19 cellular contexts compared by ENCODE assay signal in the genomic region with DNA sequence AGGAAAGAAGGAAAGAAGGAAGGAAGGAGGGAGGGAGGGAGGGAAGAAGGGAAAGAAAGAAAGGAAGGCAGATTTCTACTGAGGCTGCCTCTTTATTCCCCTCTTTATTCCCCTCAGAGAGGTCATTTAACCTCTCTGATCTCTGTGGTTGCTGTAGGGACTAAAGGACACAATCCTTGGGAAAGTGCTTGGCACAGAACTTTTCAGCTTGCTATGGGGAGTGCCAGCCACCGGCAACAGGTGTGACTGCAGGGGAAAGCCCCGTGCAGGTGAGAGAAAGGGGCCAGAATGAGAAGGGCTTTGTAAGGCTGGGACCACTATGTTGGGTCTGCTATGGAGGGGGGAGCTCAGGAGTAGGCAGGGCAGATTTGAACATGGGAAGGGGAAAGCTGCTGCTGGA. TPM values are rescaled to one million over a fixed set of nuclear protein-coding genes. Genes with fewer than 3 reads are reported as not detected.
A peak's percentile ranks its signal among the peaks of the same experiment; 100 is the strongest.
DNase-seq lines count a peak whose midpoint lies in the region; ATAC-seq and TF ChIP-seq lines count a peak whose summit lies in the region.
"Had no signal": no experiment of that assay in that cellular context is flagged by ENCODE, and none has a peak within 500 bp of the region (broad histone marks: within the 10 kb centered on the region; RNA-seq: fewer than 3 reads in every experiment).

No MANE protein-coding gene starts in this region.

- H3K27ac ChIP-seq in mammary epithelial cell (ENCODE audit: insufficient read depth, low read depth, low read length) (peak overlapping the region; percentile 11), RWPE2 (ENCODE audit: poor library complexity, severe bottlenecking) (peak overlapping the region; percentile 40), RWPE1 (no peak overlapping the region)
- H3K27ac ChIP-seq: 22Rv1 had no signal

- H3K4me2 ChIP-seq in mammary epithelial cell (ENCODE audit: insufficient read depth, low read depth, low read length), result no peak overlapping the region

- peaks cover 37% of the 10 kb centered on the region for H3K4me1 Mint-ChIP-seq in MCF 10A (ENCODE audit: insufficient read depth, unreplicated experiment)

- peaks cover 6% of the 10 kb centered on the region for H3K36me3 Mint-ChIP-seq in MCF 10A (ENCODE audit: insufficient read depth, unreplicated experiment)
- H3K36me3 Mint-ChIP-seq: CD8-positive, alpha-beta T cell had no signal

- no peak overlapping the region for H3K4me3 Mint-ChIP-seq in MCF 10A (ENCODE audit: unreplicated experiment)
- H3K4me3 Mint-ChIP-seq: CD8-positive, alpha-beta T cell had no signal

- no peak overlapping the region for H3K27ac Mint-ChIP-seq in MCF 10A (ENCODE audit: low read depth, unreplicated experiment)
- H3K27ac Mint-ChIP-seq: CD8-positive, alpha-beta T cell had no signal

- no peaks in the 10 kb centered on the region for H3K79me2 ChIP-seq in mammary epithelial cell (ENCODE audit: insufficient read depth, low read length)

- H3K36me3 ChIP-seq in mammary epithelial cell (ENCODE audit: insufficient read depth, low read length) (no peaks in the 10 kb centered on the region), RWPE2 (ENCODE audit: low read depth) (no peaks in the 10 kb centered on the region), iPS-15b (ENCODE audit: control insufficient read depth, insufficient read depth, low read length) (no peaks in the 10 kb centered on the region)

- BruUV-seq in mammary epithelial cell (replicated peaks; lab: Mats Ljungman, UMichigan) (no TSS peak), MCF 10A (replicated peaks; lab: Mats Ljungman, UMichigan) (no TSS peak)

- no peak overlapping the region for H3K4me3 ChIP-seq in mammary epithelial cell (replicated peaks in 1 of 3; ENCODE audit: insufficient read depth in 1 of 3, low read depth in 2 of 3, low read length in 3 of 3)
- no peak overlapping the region for H3K4me3 ChIP-seq in RWPE2 (ENCODE audit: severe bottlenecking)
- peak overlapping the region; percentile 26 for H3K4me3 ChIP-seq in iPS-15b (ENCODE audit: low read depth, low read length)
- H3K4me3 ChIP-seq: GM12878 had no signal

- H3K9me3 ChIP-seq in mammary epithelial cell (replicated peaks; ENCODE audit: insufficient read depth, low read length) (no peaks in the 10 kb centered on the region), RWPE2 (ENCODE audit: severe bottlenecking) (no peaks in the 10 kb centered on the region), iPS-15b (ENCODE audit: control insufficient read depth, insufficient read depth, low read length) (no peaks in the 10 kb centered on the region)

- H3K9me3 Mint-ChIP-seq in MCF 10A (ENCODE audit: unreplicated experiment), result no peaks in the 10 kb centered on the region
- H3K9me3 Mint-ChIP-seq: CD8-positive, alpha-beta T cell had no signal

- no peaks in the 10 kb centered on the region for H3K27me3 Mint-ChIP-seq in MCF 10A (ENCODE audit: insufficient read depth, unreplicated experiment)

- POLR2A ChIA-PET in MCF 10A (lab: Yijun Ruan, JAX) (no interaction called here), RWPE1 (lab: Yijun Ruan, JAX; ENCODE audit: low non-redundant PET) (no interaction called here)

- dilution Hi-C loops in mammary epithelial cell (cut with HindIII; ENCODE audit: low sequenced_read_pairs), result no loop called here

- H2AFZ ChIP-seq in mammary epithelial cell (ENCODE audit: low read depth, low read length), result no peak overlapping the region

- H3K27me3 ChIP-seq in mammary epithelial cell (ENCODE audit: insufficient read depth, low read length) (no peaks in the 10 kb centered on the region), RWPE2 (ENCODE audit: insufficient read depth, poor library complexity, severe bottlenecking) (no peaks in the 10 kb centered on the region), iPS-15b (ENCODE audit: control insufficient read depth, insufficient read depth, low read length) (peaks cover 6% of the 10 kb centered on the region)

- H4K20me1 ChIP-seq in mammary epithelial cell (ENCODE audit: insufficient read depth, low read length), result no peaks in the 10 kb centered on the region

- intact Hi-C loops in mammary epithelial cell (cut with micrococcal nuclease), result no loop called here
- intact Hi-C loops in MCF 10A (cut with micrococcal nuclease), result no loop called here
- intact Hi-C loops in posterior vena cava (cut with DNase I), result no loop called here

- ATAC-seq in RWPE2 (ENCODE audit: low read depth), result peak; percentile 22; the same call in 2 of the 3 replicates
- no peak for ATAC-seq in GM21529 (IDR thresholded peaks at IDR 0.05; ENCODE audit: unreplicated experiment)
- ATAC-seq in GM19455 (IDR thresholded peaks at IDR 0.05; ENCODE audit: unreplicated experiment), result no peak
- ATAC-seq: CD8-positive, alpha-beta T cell; GM12878; SK-N-SH treated with all-trans-retinoic acid at 6 μM for 48 hours had no signal

- WGBS in mammary epithelial cell (ENCODE audit: low coverage, missing lambda C conversion rate), result 50% methylated on average over 2 of the region's 2 CpGs

- in situ Hi-C loops in mammary epithelial cell (cut with MboI; ENCODE audit: low sequenced_read_pairs in 2 of 2), result no loop called here

- H3K4me1 ChIP-seq in mammary epithelial cell (ENCODE audit: insufficient read depth, low read length), result peaks cover 30% of the 10 kb centered on the region
- H3K4me1 ChIP-seq in RWPE2 (ENCODE audit: insufficient read depth, poor library complexity, severe bottlenecking), result peaks cover 15% of the 10 kb centered on the region
- H3K4me1 ChIP-seq in iPS-15b (ENCODE audit: control insufficient read depth, insufficient read depth, low read length), result peaks cover 15% of the 10 kb centered on the region

- TF ChIP-seq CTCF in mammary epithelial cell (conservative IDR thresholded peaks at IDR 0.05 in 1 of 2, IDR thresholded peaks at IDR 0.05 in 1 of 2; ENCODE audit: extremely low read depth in 1 of 2, insufficient read depth in 1 of 2, low read depth in 1 of 2, low read length in 2 of 2), result no peak
- TF ChIP-seq CTCF in MCF 10A (IDR thresholded peaks at IDR 0.05; ENCODE audit: unreplicated experiment), result no peak
- TF ChIP-seq CTCF in RWPE2 (IDR thresholded peaks at IDR 0.05; ENCODE audit: poor library complexity, severe bottlenecking), result no peak
- TF ChIP-seq CTCF in RWPE1 (conservative IDR thresholded peaks at IDR 0.05; ENCODE audit: low read depth), result no peak

- DNase-seq in mammary epithelial cell, result no peak
- DNase-seq in MCF 10A (ENCODE audit: unreplicated experiment), result no peak
- DNase-seq in RWPE2 (ENCODE audit: low spot score), result no peak
- peak; percentile 13 for DNase-seq in posterior vena cava (ENCODE audit: low spot score)
- no peak for DNase-seq in RWPE1 (ENCODE audit: low spot score)
- DNase-seq: C1 segment of cervical spinal cord; CD8-positive, alpha-beta T cell; DND-41; Karpas-422; NCI-H187; NCI-H446; NCI-H526 had no signal

- CTCF ChIA-PET in mammary epithelial cell (lab: Charles Lee; ENCODE audit: low non-redundant PET) (no interaction called here), MCF 10A (lab: Yijun Ruan, JAX) (interaction anchor here (0.5 to 1.5 kb wide), 5 partner anchors 9 to 522 kb away, joined by 3 to 4 read pairs (median 4); no protein-coding TSS in a partner anchor), RWPE1 (lab: Yijun Ruan, JAX) (no interaction called here)

- H3K9ac ChIP-seq in mammary epithelial cell (ENCODE audit: insufficient read depth, low read length) (no peak overlapping the region), iPS-15b (ENCODE audit: low read depth, low read length) (no peak overlapping the region)

RNA-seq across cellular contexts. Expression of a gene that starts 27.7 kb away (rescaled TPM):
- total RNA-seq in mammary epithelial cell, result 10 to 100 TPM; 28.8 to 35.2 TPM
- polyA plus RNA-seq in mammary epithelial cell, result 42.2 TPM
- 39.5 TPM for polyA minus RNA-seq in mammary epithelial cell
- 23.8 and 25.0 TPM in 2 replicates for total RNA-seq in MCF 10A (2022)
- 1 to 10 TPM; 5.7 to 9.3 TPM for total RNA-seq in posterior vena cava
- total RNA-seq: CD8-positive, alpha-beta T cell had no signal

RNA-seq across cellular contexts. Expression of a gene that starts 37.3 kb away (rescaled TPM):
- total RNA-seq in mammary epithelial cell (not detected), MCF 10A (2022) (not detected in 2 replicates), posterior vena cava (not detected)
- polyA plus RNA-seq in mammary epithelial cell, result not detected
- not detected for polyA minus RNA-seq in mammary epithelial cell
- total RNA-seq: CD8-positive, alpha-beta T cell; GM12878; M059J had no signal
- polyA plus RNA-seq: GM12878 had no signal
